ENCODE assay signal across 8 cellular contexts in the genomic region with DNA sequence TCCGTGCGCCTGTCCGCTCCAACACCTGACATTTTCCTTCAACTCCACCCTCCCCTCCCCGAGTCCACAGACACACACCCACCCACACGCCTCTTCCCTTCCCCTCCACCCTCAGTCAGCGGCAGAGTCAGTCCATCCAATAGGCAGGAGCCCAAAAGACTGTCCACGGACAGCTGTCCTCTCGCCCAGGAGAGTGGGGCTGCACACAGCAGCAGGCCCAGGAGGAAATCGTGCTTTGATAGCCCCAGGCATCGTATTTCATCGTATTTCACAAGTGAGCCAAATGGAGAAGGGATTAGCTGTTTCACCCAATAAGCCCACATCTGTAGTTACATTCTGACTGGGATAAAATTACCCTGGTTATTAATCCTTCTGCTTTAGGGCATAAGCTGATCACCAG.
A peak's percentile ranks its signal among the peaks of the same experiment; 100 is the strongest.
DNase-seq lines count a peak whose midpoint lies in the region; ATAC-seq, FAIRE-seq and TF ChIP-seq lines count a peak whose summit lies in the region.

No MANE protein-coding gene starts in this region.

- TF ChIP-seq CTCF in A673 (conservative IDR thresholded peaks at IDR 0.05; ENCODE audit: low read depth, low read length) (no peak), lower lobe of right lung (IDR thresholded peaks at IDR 0.05) (no peak)

- BruUV-seq in A673 (replicated peaks; lab: Mats Ljungman, UMichigan): no TSS peak

- H3K9ac ChIP-seq in adipocyte (ENCODE audit: low read length): peak overlapping the region; percentile 92

- H3K27ac ChIP-seq in A673 (ENCODE audit: low read depth, low read length, poor library complexity, severe bottlenecking): peak overlapping the region; percentile 69
- peak overlapping the region; percentile 84 for H3K27ac ChIP-seq in lower lobe of right lung

- peak overlapping the region; percentile 62 for H3K4me3 ChIP-seq in A673 (ENCODE audit: low read depth, low read length, poor library complexity, severe bottlenecking)
- peak overlapping the region; percentile 89 for H3K4me3 ChIP-seq in adipocyte (ENCODE audit: low read length)
- peak overlapping the region; percentile 75 for H3K4me3 ChIP-seq in lower lobe of right lung

- DNase-seq in A673 (ENCODE audit: low spot score) (peak; percentile 75), HTR-8/SVneo (ENCODE audit: insufficient read length, low spot score) (peak; percentile 32), adipocyte (ENCODE audit: low read depth) (peak; percentile 60), lower lobe of right lung (no peak), SHP77 (lab: John Stamatoyannopoulos, UW) (no peak), SKM-1 (lab: John Stamatoyannopoulos, UW; ENCODE audit: unreplicated experiment) (no peak)

- intact Hi-C loops in A673 (cut with micrococcal nuclease; ENCODE audit: unreplicated experiment): loop anchor here (5.0 kb wide), 1 partner anchor 158 kb away; no protein-coding TSS in a partner anchor
- intact Hi-C loops in lower lobe of right lung (cut with DNase I): no loop called here

- H3K36me3 ChIP-seq in A673 (ENCODE audit: insufficient read depth, low read length, poor library complexity, severe bottlenecking): no peaks in the 10 kb centered on the region
- H3K36me3 ChIP-seq in adipocyte (ENCODE audit: control insufficient read depth, insufficient read depth, low read length, severe bottlenecking): no peaks in the 10 kb centered on the region
- no peaks in the 10 kb centered on the region for H3K36me3 ChIP-seq in lower lobe of right lung

- POLR2A ChIA-PET in A673 (lab: Charles Lee; ENCODE audit: low non-redundant PET): no interaction called here

- FAIRE-seq in HTR-8/SVneo (lab: Jason Lieb, UNC): peak; percentile 65

- ATAC-seq in lower lobe of right lung (no peak), GM18498 (IDR thresholded peaks at IDR 0.05; ENCODE audit: unreplicated experiment) (no peak), HG03039 (IDR thresholded peaks at IDR 0.05; ENCODE audit: unreplicated experiment) (no peak)

- peaks cover 13% of the 10 kb centered on the region for H3K4me1 ChIP-seq in A673 (ENCODE audit: insufficient read depth, low read length, poor library complexity, severe bottlenecking)
- H3K4me1 ChIP-seq in adipocyte (ENCODE audit: control insufficient read depth, insufficient read depth, low read length): peaks cover 17% of the 10 kb centered on the region
- H3K4me1 ChIP-seq in lower lobe of right lung: peaks cover 20% of the 10 kb centered on the region

- H3K9me3 ChIP-seq in A673 (ENCODE audit: low read depth, low read length, poor library complexity, severe bottlenecking) (no peaks in the 10 kb centered on the region), adipocyte (ENCODE audit: control insufficient read depth, low read length) (no peaks in the 10 kb centered on the region), lower lobe of right lung (no peaks in the 10 kb centered on the region)

- CTCF ChIA-PET in A673 (lab: Charles Lee): no interaction called here

- H3K27me3 ChIP-seq in A673 (replicated peaks; ENCODE audit: insufficient read depth, low read depth, low read length, poor library complexity): no peaks in the 10 kb centered on the region
- H3K27me3 ChIP-seq in adipocyte (replicated peaks; ENCODE audit: control insufficient read depth, insufficient read depth, low read length): no peaks in the 10 kb centered on the region
- H3K27me3 ChIP-seq in lower lobe of right lung (ENCODE audit: low read depth): no peaks in the 10 kb centered on the region

Comparison
In these comparisons a context has a peak if more than half of its experiments do, and no peak if none do; other contexts are left out.
1. DNase-seq: peak in A673 (single experiment), HTR-8/SVneo (single experiment) and adipocyte (single experiment); none in lower lobe of right lung (single experiment), SHP77 (0 of 2) and SKM-1 (single experiment).
2. Peak in every context shown above with its lines, with median percentiles within 50 percentile points of each other: H3K4me3 ChIP-seq.